In the genomic region with DNA sequence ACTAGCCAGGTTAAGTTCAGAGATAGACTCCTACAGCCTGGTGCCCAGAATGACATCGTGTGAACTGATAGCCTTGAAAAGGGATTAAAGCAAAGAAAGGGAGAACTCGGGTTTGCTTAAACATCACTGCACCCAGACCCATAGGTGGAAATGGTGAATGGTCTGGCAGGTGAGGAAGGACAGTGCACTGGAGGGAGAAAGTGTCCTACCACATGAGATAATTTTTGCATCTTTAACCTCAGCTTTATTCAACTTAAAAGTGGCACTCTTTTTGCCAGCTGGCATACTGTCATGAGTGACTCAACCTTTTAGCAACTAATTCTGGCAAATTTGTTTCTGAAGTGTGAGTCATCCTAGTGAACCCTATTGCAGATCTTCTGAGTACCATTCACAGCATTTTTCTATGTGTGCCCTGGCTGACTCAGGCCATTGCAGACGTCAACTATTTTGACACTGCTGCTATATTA, we compare ENCODE assay signal across 8 cellular contexts. TPM values are rescaled to one million over a fixed set of nuclear protein-coding genes. Genes with fewer than 3 reads are reported as not detected.
DNase-seq lines count a peak whose midpoint lies in the region; ATAC-seq and TF ChIP-seq lines count a peak whose summit lies in the region.

No MANE protein-coding gene starts in this region.

- peaks cover 5% of the 10 kb centered on the region in 2 donors for H3K9me3 Mint-ChIP-seq in activated T-cell treated with anti-CD3 and anti-CD28 coated beads, Interleukin-2, amount 50 U/mL, for 72 hours
- peaks cover 4% of the 10 kb centered on the region for H3K9me3 Mint-ChIP-seq in activated T-helper 2 cell treated with anti-CD3 and anti-CD28 coated beads, Interferon-gamma antibody, Interleukin-2, Interleukin-4, amounts not matched to agents 10 μg/mL and 5 μg/mL and 100 μg/mL, durations not matched to agents 14 hours and 24 hours and 36 hours

- DNase-seq in COLO829 (ENCODE audit: low spot score) (peak; percentile 84), HCEC 1CT (peak; percentile 86), left lobe of liver (ENCODE audit: low spot score) (no peak), Kasumi-1 (lab: John Stamatoyannopoulos, UW) (no peak), NCI-H187 (lab: John Stamatoyannopoulos, UW) (no peak), stomach (no peak)
- peak; percentile 12 to 41 for DNase-seq in activated T-cell treated with anti-CD3 and anti-CD28 coated beads, Interleukin-2, amount 50 U/mL, for 72 hours
- DNase-seq in activated T-helper 2 cell treated with anti-CD3 and anti-CD28 coated beads, Interferon-gamma antibody, Interleukin-2, Interleukin-4, amounts not matched to agents 10 μg/mL and 5 μg/mL and 100 μg/mL, durations not matched to agents 14 hours and 24 hours and 36 hours (ENCODE audit: low spot score), result no peak

- intact Hi-C loops in stomach (cut with DNase I; ENCODE audit: low total_unique reads), result no loop called here
- intact Hi-C loops in activated T-helper 2 cell treated with anti-CD3 and anti-CD28 coated beads, Interferon-gamma antibody, Interleukin-2, Interleukin-4, amounts not matched to agents 10 μg/mL and 5 μg/mL and 100 μg/mL, durations not matched to agents 14 hours and 24 hours and 36 hours (cut with micrococcal nuclease), result no loop called here

- no peak overlapping the region for H3K4me3 ChIP-seq in stomach

- TF ChIP-seq EP300 in stomach (IDR thresholded peaks at IDR 0.05), result no peak

- ATAC-seq in activated T-cell treated with anti-CD3 and anti-CD28 coated beads, Interleukin-2, amount 50 U/mL, for 72 hours (replicated peaks in 1 of 2), result peak; percentile 99
- peak; percentile 57 for ATAC-seq in left lobe of liver

- H3K4me1 ChIP-seq in stomach, result peaks cover 0 to 4% (median 0%) of the 10 kb centered on the region in 4 donors

- no peak overlapping the region for H3K27ac ChIP-seq in stomach

- peaks cover 0 to 1% of the 10 kb centered on the region in 2 donors for H3K36me3 Mint-ChIP-seq in activated T-cell treated with anti-CD3 and anti-CD28 coated beads, Interleukin-2, amount 50 U/mL, for 72 hours (ENCODE audit: insufficient read depth in 2 of 2)
- no peaks in the 10 kb centered on the region for H3K36me3 Mint-ChIP-seq in activated T-helper 2 cell treated with anti-CD3 and anti-CD28 coated beads, Interferon-gamma antibody, Interleukin-2, Interleukin-4, amounts not matched to agents 10 μg/mL and 5 μg/mL and 100 μg/mL, durations not matched to agents 14 hours and 24 hours and 36 hours (ENCODE audit: low read depth)

- H3K4me1 Mint-ChIP-seq in activated T-cell treated with anti-CD3 and anti-CD28 coated beads, Interleukin-2, amount 50 U/mL, for 72 hours (ENCODE audit: low read depth), result peaks cover 32% of the 10 kb centered on the region
- H3K4me1 Mint-ChIP-seq in activated T-helper 2 cell treated with anti-CD3 and anti-CD28 coated beads, Interferon-gamma antibody, Interleukin-2, Interleukin-4, amounts not matched to agents 10 μg/mL and 5 μg/mL and 100 μg/mL, durations not matched to agents 14 hours and 24 hours and 36 hours (ENCODE audit: low read depth), result peaks cover 9% of the 10 kb centered on the region

- peaks cover 0 to 7% (median 4%) of the 10 kb centered on the region in 4 donors for H3K9me3 ChIP-seq in stomach

- WGBS in stomach, 5 donors, result 49 to 63% (median 59%) methylated on average over 3 of the region's 3 CpGs

- H3K36me3 ChIP-seq in stomach, result no peaks in the 10 kb centered on the region

- no peak for TF ChIP-seq CTCF in stomach (IDR thresholded peaks at IDR 0.05)

- H3K27me3 ChIP-seq in stomach, result no peaks in the 10 kb centered on the region

- H3K27me3 Mint-ChIP-seq in activated T-cell treated with anti-CD3 and anti-CD28 coated beads, Interleukin-2, amount 50 U/mL, for 72 hours (ENCODE audit: low read depth), result peaks cover 14% of the 10 kb centered on the region
- peaks cover 3% of the 10 kb centered on the region for H3K27me3 Mint-ChIP-seq in activated T-helper 2 cell treated with anti-CD3 and anti-CD28 coated beads, Interferon-gamma antibody, Interleukin-2, Interleukin-4, amounts not matched to agents 10 μg/mL and 5 μg/mL and 100 μg/mL, durations not matched to agents 14 hours and 24 hours and 36 hours (ENCODE audit: low read depth)

- H3K4me3 Mint-ChIP-seq in activated T-cell treated with anti-CD3 and anti-CD28 coated beads, Interleukin-2, amount 50 U/mL, for 72 hours, result no peak overlapping the region
- no peak overlapping the region for H3K4me3 Mint-ChIP-seq in activated T-helper 2 cell treated with anti-CD3 and anti-CD28 coated beads, Interferon-gamma antibody, Interleukin-2, Interleukin-4, amounts not matched to agents 10 μg/mL and 5 μg/mL and 100 μg/mL, durations not matched to agents 14 hours and 24 hours and 36 hours (ENCODE audit: low read depth)

- no peak for TF ChIP-seq POLR2A in stomach (IDR thresholded peaks at IDR 0.05)

- no peak overlapping the region for H3K27ac Mint-ChIP-seq in activated T-cell treated with anti-CD3 and anti-CD28 coated beads, Interleukin-2, amount 50 U/mL, for 72 hours
- H3K27ac Mint-ChIP-seq in activated T-helper 2 cell treated with anti-CD3 and anti-CD28 coated beads, Interferon-gamma antibody, Interleukin-2, Interleukin-4, amounts not matched to agents 10 μg/mL and 5 μg/mL and 100 μg/mL, durations not matched to agents 14 hours and 24 hours and 36 hours, result no peak overlapping the region

RNA-seq across cellular contexts. Expression of gene DAPP1, which starts 53.0 kb away (rescaled TPM):
- 10 to 100 TPM; 40.7 to 48.1 TPM for total RNA-seq in activated T-cell treated with anti-CD3 and anti-CD28 coated beads, Interleukin-2, amount 50 U/mL, for 72 hours
- total RNA-seq in left lobe of liver, result 0.78 TPM
- total RNA-seq in stomach, result 10 to 100 TPM in 3 of 5 donors, 1 to 10 TPM in 1, under 1 TPM in 1; 0.45 to 72.4 (median 13.4) TPM
- polyA plus RNA-seq in stomach, result 1 to 10 TPM; 1.6 to 8.2 (median 7.2) TPM
- total RNA-seq in activated T-helper 2 cell treated with anti-CD3 and anti-CD28 coated beads, Interferon-gamma antibody, Interleukin-2, Interleukin-4, amounts not matched to agents 10 μg/mL and 5 μg/mL and 100 μg/mL, durations not matched to agents 14 hours and 24 hours and 36 hours, result 21.4 and 23.6 TPM in 2 replicates

Comparison
In these comparisons a context has a peak if more than half of its experiments do, and no peak if none do; other contexts are left out.
1. DNase-seq: peak in COLO829 (single experiment), HCEC 1CT (single experiment) and activated T-cell treated with anti-CD3 and anti-CD28 coated beads, Interleukin-2, amount 50 U/mL, for 72 hours (2 of 2); none in left lobe of liver (single experiment), Kasumi-1 (0 of 2), NCI-H187 (0 of 2), stomach (single experiment) and activated T-helper 2 cell treated with anti-CD3 and anti-CD28 coated beads, Interferon-gamma antibody, Interleukin-2, Interleukin-4, amounts not matched to agents 10 μg/mL and 5 μg/mL and 100 μg/mL, durations not matched to agents 14 hours and 24 hours and 36 hours (single experiment).